Comparison of ENCODE assay signal across 18 cellular contexts in genomic region chr16:4257646-4258556, GRCh38. TPM values are rescaled to one million over a fixed set of nuclear protein-coding genes. Genes with fewer than 3 reads are reported as not detected.
DNase-seq lines count a peak whose midpoint lies in the region; ATAC-seq and TF ChIP-seq lines count a peak whose summit lies in the region.
"Had no signal": no experiment of that assay in that cellular context is flagged by ENCODE, and none has a peak within 500 bp of the region (broad histone marks: within the 10 kb centered on the region; RNA-seq: fewer than 3 reads in every experiment).

No MANE protein-coding gene starts in this region.

- H3K4me3 ChIP-seq in SK-N-MC (no peak overlapping the region), transverse colon (no peak overlapping the region), thyroid gland (replicated peaks in 1 of 3) (no peak overlapping the region)
- H3K4me3 ChIP-seq: body of pancreas had no signal

- ATAC-seq in HG02885 (IDR thresholded peaks at IDR 0.05; ENCODE audit: poor library complexity, unreplicated experiment), result no peak
- ATAC-seq: body of pancreas had no signal

- in situ Hi-C loops in transverse colon (cut with MboI; ENCODE audit: low pct_ligation_motif_present in 1 of 4, low pct_unique_long_range_greater_than_20kb in 1 of 4, low sequenced_read_pairs in 3 of 4), result no loop called here

- no peaks in the 10 kb centered on the region for H3K27me3 ChIP-seq in transverse colon
- no peaks in the 10 kb centered on the region for H3K27me3 ChIP-seq in thyroid gland
- H3K27me3 ChIP-seq: body of pancreas had no signal

- POLR2A ChIA-PET in GM10248 (lab: Yijun Ruan, JAX), result interaction anchor here (0.5 to 1.2 kb wide), 3 partner anchors 11 to 160 kb away, joined by 3 to 4 read pairs (median 3); no protein-coding TSS in a partner anchor

- H3K27ac ChIP-seq in SK-N-MC (peak overlapping the region; percentile 2), transverse colon (peak overlapping the region in 3 of 4 donors; percentile 19 to 44 (median 28)), thyroid gland (no peak overlapping the region)
- H3K27ac ChIP-seq: body of pancreas had no signal

- TF ChIP-seq POLR2A in transverse colon (IDR thresholded peaks at IDR 0.05) (no peak), thyroid gland (IDR thresholded peaks at IDR 0.05) (no peak)

- H3K36me3 ChIP-seq in SK-N-MC (ENCODE audit: insufficient read depth, low read length) (peaks cover 48% of the 10 kb centered on the region), transverse colon (no peaks in the 10 kb centered on the region), thyroid gland (no peaks in the 10 kb centered on the region)

- CTCF ChIA-PET in GM10248 (lab: Yijun Ruan, JAX), result interaction anchor here (0.9 to 3.3 kb wide), 6 partner anchors 9 to 156 kb away, joined by 3 to 15 read pairs (median 4); no protein-coding TSS in a partner anchor

- no peak for TF ChIP-seq EP300 in transverse colon (IDR thresholded peaks at IDR 0.05; ENCODE audit: low read depth)

- WGBS in transverse colon (ENCODE audit: low coverage in 1 of 2), 2 donors, result 64 to 77% methylated on average over 3 to 34 of the region's 34 CpGs
- 84 to 87% methylated on average over 27 to 34 of the region's 34 CpGs for WGBS in thyroid gland, 2 donors

- H3K4me1 ChIP-seq in transverse colon (peaks cover under 1 to 13% (median 9%) of the 10 kb centered on the region in 4 donors), thyroid gland (peaks cover 3% of the 10 kb centered on the region in 2 donors)

- DNase-seq in SK-N-MC (ENCODE audit: low read depth, low spot score) (no peak), fibroblast of peridontal ligament (ENCODE audit: extremely low read depth) (peak; percentile 42), myocyte (ENCODE audit: low read depth) (peak; percentile 90), transverse colon (no peak), thyroid gland (no peak), GM10248 (ENCODE audit: extremely low spot score) (no peak)
- DNase-seq: activated CD4-positive, alpha-beta T cell treated with anti-CD3 and anti-CD28 coated beads for 4 hours; activated naive CD4-positive, alpha-beta T cell; body of pancreas; C1 segment of cervical spinal cord; HCEC 1CT; NCI-H1930; NCI-H510A; SIG-M5; stimulated activated CD4-positive, alpha-beta T cell treated with anti-CD3 and anti-CD28 coated beads, Interleukin-4, amount 100 ng/mL, for 24 hours; stimulated activated CD8-positive, alpha-beta memory T cell treated with anti-CD3 and anti-CD28 coated beads, Interleukin-4, amount 100 ng/mL, for 48 hours had no signal

- intact Hi-C loops in transverse colon (cut with DNase I; ENCODE audit: low total_unique reads), result loop anchor here (10.0 kb wide), 1 partner anchor 273 kb away; no protein-coding TSS in a partner anchor
- intact Hi-C loops in thyroid gland (cut with DNase I), result loop anchor here (5.0 kb wide), 1 partner anchor 56 kb away; no protein-coding TSS in a partner anchor

- TF ChIP-seq CTCF in transverse colon (IDR thresholded peaks at IDR 0.05), result no peak
- TF ChIP-seq CTCF in thyroid gland (IDR thresholded peaks at IDR 0.05), result no peak
- no peak for TF ChIP-seq CTCF in GM10248 (IDR thresholded peaks at IDR 0.05; ENCODE audit: control extremely low read depth, extremely low read depth, low read depth, missing control alignments)

- H3K9me3 ChIP-seq in SK-N-MC (ENCODE audit: low read depth, low read length) (no peaks in the 10 kb centered on the region), transverse colon (no peaks in the 10 kb centered on the region), thyroid gland (no peaks in the 10 kb centered on the region)
- H3K9me3 ChIP-seq: body of pancreas had no signal

- H3K9ac ChIP-seq in SK-N-MC (ENCODE audit: insufficient read length), result no peak overlapping the region

RNA-seq across cellular contexts. Expression of gene TFAP4, which starts 14.9 kb away (rescaled TPM):
- 4.4 and 5.0 TPM in 2 replicates for total RNA-seq in myocyte
- 3.5 TPM for polyA plus RNA-seq in myocyte (2012)
- 1 to 10 TPM; 4.6 to 8.4 (median 6.3) TPM for total RNA-seq in transverse colon
- total RNA-seq in thyroid gland, result 1 to 10 TPM; 3.8 to 6.3 (median 5.4) TPM

RNA-seq across cellular contexts. Expression of gene SRL, which starts 16.0 kb away (rescaled TPM):
- 1.9 and 2.7 TPM in 2 replicates for total RNA-seq in myocyte
- 0.44 TPM for polyA plus RNA-seq in myocyte (2012)
- total RNA-seq in transverse colon, result under 1 TPM in 2 of 4 donors, not detected in 2; 0.32 to 0.68 TPM
- 1 to 10 TPM in 1 of 4 donors, under 1 TPM in 3; 0.67 to 1.1 (median 0.84) TPM for total RNA-seq in thyroid gland
- total RNA-seq: body of pancreas had no signal
- polyA plus RNA-seq: neural cell had no signal

RNA-seq across cellular contexts. Expression of gene GLIS2, which starts 58.0 kb away (rescaled TPM):
- total RNA-seq in myocyte, result 3.3 and 4.5 TPM in 2 replicates
- polyA plus RNA-seq in myocyte (2012), result 65.6 TPM
- 1 to 10 TPM in 3 of 4 donors, under 1 TPM in 1; 0.68 to 5.0 (median 1.8) TPM for total RNA-seq in transverse colon
- total RNA-seq in thyroid gland, result 1 to 10 TPM; 5.5 to 7.6 (median 6.7) TPM

Comparison
In these comparisons a context has a peak if more than half of its experiments do, and no peak if none do; other contexts are left out.
1. DNase-seq: peak in fibroblast of peridontal ligament (single experiment) and myocyte (single experiment); none in SK-N-MC (single experiment), transverse colon (single experiment), thyroid gland (0 of 2) and GM10248 (single experiment).
2. H3K27ac ChIP-seq: peak in SK-N-MC (single experiment) and transverse colon (3 of 4); none in thyroid gland (0 of 3).